In genomic region chr7:90675982-90676381, GRCh38 we compare ENCODE assay signal across 18 cellular contexts.
A peak's percentile ranks its signal among the peaks of the same experiment; 100 is the strongest.
DNase-seq lines count a peak whose midpoint lies in the region; ATAC-seq and TF ChIP-seq lines count a peak whose summit lies in the region.
"Had no signal": no experiment of that assay in that cellular context is flagged by ENCODE, and none has a peak within 500 bp of the region (broad histone marks: within the 10 kb centered on the region; RNA-seq: fewer than 3 reads in every experiment).

No MANE protein-coding gene starts in this region.

- no peak overlapping the region for H3K4me2 ChIP-seq in mesenchymal stem cell (ENCODE audit: low read length, poor library complexity, severe bottlenecking)
- H3K4me2 ChIP-seq: BLaER1 treated with 17β-estradiol and CSF1 and Interleukin-3, amounts not matched to agents 10 nM and 100 nM; GM23338 had no signal

- H3K4me3 ChIP-seq in mesenchymal stem cell (ENCODE audit: insufficient read depth in 1 of 2, low read depth in 1 of 2, low read length in 2 of 2), result no peak overlapping the region
- H3K4me3 ChIP-seq: BLaER1 treated with 17β-estradiol and CSF1 and Interleukin-3, amounts not matched to agents 10 nM and 100 nM; GM23338 had no signal

- no peak overlapping the region for H2AFZ ChIP-seq in mesenchymal stem cell (ENCODE audit: low read depth, low read length)
- H2AFZ ChIP-seq: GM23338 had no signal

- no peak overlapping the region for H3K4me3 Mint-ChIP-seq in HFFc6
- H3K4me3 Mint-ChIP-seq in chondrocyte (ENCODE audit: unreplicated experiment), result no peak overlapping the region
- H3K4me3 Mint-ChIP-seq: B cell; CD4-positive, CD25-positive, alpha-beta regulatory T cell; CD8-positive, alpha-beta memory T cell; GM23338 had no signal

- TF ChIP-seq CTCF in HFFc6 (IDR thresholded peaks at IDR 0.05) (no peak), chondrocyte (IDR thresholded peaks at IDR 0.05) (no peak)

- no peak overlapping the region for H4K8ac ChIP-seq in mesenchymal stem cell (ENCODE audit: low read length)

- no peak overlapping the region for H2BK5ac ChIP-seq in mesenchymal stem cell (ENCODE audit: low read depth, low read length, poor library complexity, severe bottlenecking)

- no peak overlapping the region for H3K23ac ChIP-seq in mesenchymal stem cell (ENCODE audit: low read length in 2 of 2)

- no peaks in the 10 kb centered on the region for H3K27me3 ChIP-seq in mesenchymal stem cell (ENCODE audit: control insufficient read depth in 1 of 2, insufficient read depth in 1 of 2, low read length in 2 of 2)
- H3K27me3 ChIP-seq: BLaER1 treated with 17β-estradiol and CSF1 and Interleukin-3, amounts not matched to agents 10 nM and 100 nM had no signal

- no peak overlapping the region for H3K18ac ChIP-seq in mesenchymal stem cell (ENCODE audit: low read depth in 1 of 2, low read length in 2 of 2)

- H3K27ac Mint-ChIP-seq in HFFc6 (peak overlapping the region; percentile 45; the same call in 1 of the 2 replicates), chondrocyte (ENCODE audit: unreplicated experiment) (peak overlapping the region; percentile 14)
- H3K27ac Mint-ChIP-seq: B cell; CD4-positive, CD25-positive, alpha-beta regulatory T cell; CD8-positive, alpha-beta memory T cell; GM23338 had no signal

- no peak overlapping the region for H3K4ac ChIP-seq in mesenchymal stem cell (ENCODE audit: low read depth in 1 of 2, low read length in 2 of 2)

- no peaks in the 10 kb centered on the region; the same call in 1 of the 2 replicates for H3K36me3 Mint-ChIP-seq in HFFc6 (ENCODE audit: low read depth)
- H3K36me3 Mint-ChIP-seq in chondrocyte (ENCODE audit: low read depth), result no peaks in the 10 kb centered on the region
- H3K36me3 Mint-ChIP-seq: CD4-positive, CD25-positive, alpha-beta regulatory T cell; CD8-positive, alpha-beta memory T cell had no signal

- no peak overlapping the region for H3K9ac ChIP-seq in mesenchymal stem cell (ENCODE audit: low read length)
- H3K9ac ChIP-seq: BLaER1 treated with 17β-estradiol and CSF1 and Interleukin-3, amounts not matched to agents 10 nM and 100 nM had no signal

- H2AK5ac ChIP-seq in mesenchymal stem cell (ENCODE audit: low read length, severe bottlenecking), result no peak overlapping the region

- H3K4me1 Mint-ChIP-seq in HFFc6 (ENCODE audit: low read depth), result peaks cover 40% of the 10 kb centered on the region
- peaks cover 56% of the 10 kb centered on the region for H3K4me1 Mint-ChIP-seq in chondrocyte (ENCODE audit: low read depth)
- H3K4me1 Mint-ChIP-seq: CD4-positive, CD25-positive, alpha-beta regulatory T cell; CD8-positive, alpha-beta memory T cell had no signal

- H3K4me1 ChIP-seq in mesenchymal stem cell (ENCODE audit: control insufficient read depth, insufficient read depth, low read depth, low read length), result no peaks in the 10 kb centered on the region
- H3K4me1 ChIP-seq: BLaER1 treated with 17β-estradiol and CSF1 and Interleukin-3, amounts not matched to agents 10 nM and 100 nM had no signal

- H2BK15ac ChIP-seq in mesenchymal stem cell (ENCODE audit: low read depth, poor library complexity, severe bottlenecking), result no peak overlapping the region

- H3K79me1 ChIP-seq in mesenchymal stem cell (replicated peaks; ENCODE audit: low read length, poor library complexity, severe bottlenecking), result peaks cover 23% of the 10 kb centered on the region

- H2BK120ac ChIP-seq in mesenchymal stem cell (ENCODE audit: low read depth, low read length), result no peak overlapping the region

- no peak overlapping the region for H3K14ac ChIP-seq in mesenchymal stem cell (ENCODE audit: low read length in 2 of 2)

- no peak overlapping the region for H4K91ac ChIP-seq in mesenchymal stem cell (ENCODE audit: low read length)

- 97% methylated on average over 2 of the region's 3 CpGs for WGBS in mesenchymal stem cell

- no peak overlapping the region for H3K27ac ChIP-seq in mesenchymal stem cell (ENCODE audit: low read length, poor library complexity, severe bottlenecking)
- H3K27ac ChIP-seq: BLaER1 treated with 17β-estradiol and CSF1 and Interleukin-3, amounts not matched to agents 10 nM and 100 nM had no signal

- no peaks in the 10 kb centered on the region for H3K9me3 ChIP-seq in mesenchymal stem cell (ENCODE audit: control insufficient read depth, low read length)
- H3K9me3 ChIP-seq: BLaER1 treated with 17β-estradiol and CSF1 and Interleukin-3, amounts not matched to agents 10 nM and 100 nM had no signal

- ATAC-seq in HG02623 (IDR thresholded peaks at IDR 0.05; ENCODE audit: unreplicated experiment) (no peak), HG02678 (IDR thresholded peaks at IDR 0.05; ENCODE audit: unreplicated experiment) (no peak)
- ATAC-seq: GM23338 had no signal

- DNase-seq in HFFc6 (no peak), chondrocyte (ENCODE audit: low spot score) (no peak), mesenchymal stem cell (peak; percentile 74), GF-D8 (lab: John Stamatoyannopoulos, UW) (no peak), putamen (ENCODE audit: low spot score) (no peak)
- DNase-seq: CD4-positive, CD25-positive, alpha-beta regulatory T cell; CD8-positive, alpha-beta memory T cell; COR-L47; DMS 273 treated with DMSO at 0.1 percent for 48 hours; DMS53; DND-41; EL; HCEC 1CT had no signal

- no peaks in the 10 kb centered on the region for H3K9me3 Mint-ChIP-seq in HFFc6
- no peaks in the 10 kb centered on the region for H3K9me3 Mint-ChIP-seq in chondrocyte (ENCODE audit: low read depth)
- H3K9me3 Mint-ChIP-seq: GM23338 had no signal

- H3K27me3 Mint-ChIP-seq in HFFc6 (ENCODE audit: insufficient read depth) (no peaks in the 10 kb centered on the region), chondrocyte (ENCODE audit: low read depth) (no peaks in the 10 kb centered on the region)
- H3K27me3 Mint-ChIP-seq: B cell; CD4-positive, CD25-positive, alpha-beta regulatory T cell; CD8-positive, alpha-beta memory T cell had no signal

- H3K36me3 ChIP-seq in mesenchymal stem cell (ENCODE audit: control insufficient read depth in 1 of 2, insufficient read depth in 2 of 2, low read depth in 1 of 2, low read length in 2 of 2), result no peaks in the 10 kb centered on the region
- H3K36me3 ChIP-seq: BLaER1 treated with 17β-estradiol and CSF1 and Interleukin-3, amounts not matched to agents 10 nM and 100 nM had no signal

- H2BK12ac ChIP-seq in mesenchymal stem cell (ENCODE audit: low read length in 2 of 2), result no peak overlapping the region
